Comparison of ENCODE assay signal across 1 cellular context in genomic region chr19:1406818-1407661, GRCh38.
A peak's percentile ranks its signal among the peaks of the same experiment; 100 is the strongest.
TF ChIP-seq lines count a peak whose summit lies in the region.

Gene DAZAP1 (plus strand): TSS chr19:1407586. CDS start chr19:1407774, 188 bp downstream.

TF ChIP-seq in IMR-90, 13 proteins besides CTCF, POLR2A, EP300 and RAD21 (continued from another document):
- no peak for TF ChIP-seq ELK1 (IDR thresholded peaks at IDR 0.05; ENCODE audit: borderline replicate concordance, low read depth, low read length)
- TF ChIP-seq SMC3 (IDR thresholded peaks at IDR 0.05; ENCODE audit: low read depth, low read length): peak; percentile 26; the same call in 1 of the 2 replicates
- TF ChIP-seq RFX5 (IDR thresholded peaks at IDR 0.05; ENCODE audit: low read depth, low read length): no peak
- no peak for TF ChIP-seq CEBPB (IDR thresholded peaks at IDR 0.05; ENCODE audit: low read depth, low read length)
